In genomic region chr3:186614597-186615483, GRCh38 we compare ENCODE assay signal across 8 cellular contexts. TPM values are rescaled to one million over a fixed set of nuclear protein-coding genes. Genes with fewer than 3 reads are reported as not detected.
A peak's percentile ranks its signal among the peaks of the same experiment; 100 is the strongest.
DNase-seq lines count a peak whose midpoint lies in the region; ATAC-seq lines count a peak whose summit lies in the region.

No MANE protein-coding gene starts in this region.

- peak; percentile 49 for ATAC-seq in HG03039 (IDR thresholded peaks at IDR 0.05; ENCODE audit: unreplicated experiment)
- ATAC-seq in activated CD4-positive, CD25-positive, alpha-beta regulatory T cell treated with anti-CD3 and anti-CD28 coated beads, Interleukin-2, amount 50 U/mL, for 24 hours = peak; percentile 48 to 51

- in situ Hi-C loops in G401 (cut with HindIII; ENCODE audit: low sequenced_read_pairs) = no loop called here

- DNase-seq in G401 (ENCODE audit: low spot score) = peak; percentile 83
- peak; percentile 79 for DNase-seq in NCI-H2227 treated with DMSO at 0.1 percent for 48 hours (lab: John Stamatoyannopoulos, UW)
- peak; percentile 65 for DNase-seq in central memory CD4-positive, alpha-beta T cell
- peak; percentile 77 for DNase-seq in kidney tubule cell (ENCODE audit: low spot score)
- peak; percentile 80 for DNase-seq in stimulated activated CD4-positive, alpha-beta T cell treated with anti-CD3 and anti-CD28 coated beads, Interleukin-4, amount 100 ng/mL, for 24 hours
- DNase-seq in mesenteric fat pad (ENCODE audit: low spot score) = no peak

RNA-seq across cellular contexts. Expression of gene AHSG, which starts 2.0 kb away (rescaled TPM):
- total RNA-seq in G401 (2014; rRNA removed; shearing (Covaris generic)) = not detected in 2 replicates
- not detected for total RNA-seq in mesenteric fat pad

RNA-seq across cellular contexts. Expression of gene FETUB, which starts 25.4 kb away (rescaled TPM):
- not detected in 2 replicates for total RNA-seq in G401 (2014; rRNA removed; shearing (Covaris generic))
- not detected for total RNA-seq in mesenteric fat pad

RNA-seq across cellular contexts. Expression of gene DNAJB11, which starts 44.3 kb away (rescaled TPM):
- 41.7 and 78.6 TPM in 2 replicates for total RNA-seq in G401 (2014; rRNA removed; shearing (Covaris generic))
- 47.0 TPM for total RNA-seq in mesenteric fat pad

RNA-seq across cellular contexts. Expression of gene TBCCD1, which starts 47.7 kb away (rescaled TPM):
- total RNA-seq in G401 (2014; rRNA removed; shearing (Covaris generic)) = 27.7 and 37.1 TPM in 2 replicates
- 13.1 TPM for total RNA-seq in mesenteric fat pad

RNA-seq across cellular contexts. Expression of gene HRG, which starts 51.0 kb away (rescaled TPM):
- total RNA-seq in G401 (2014; rRNA removed; shearing (Covaris generic)) = not detected in 2 replicates
- not detected for total RNA-seq in mesenteric fat pad
